In the genomic region with DNA sequence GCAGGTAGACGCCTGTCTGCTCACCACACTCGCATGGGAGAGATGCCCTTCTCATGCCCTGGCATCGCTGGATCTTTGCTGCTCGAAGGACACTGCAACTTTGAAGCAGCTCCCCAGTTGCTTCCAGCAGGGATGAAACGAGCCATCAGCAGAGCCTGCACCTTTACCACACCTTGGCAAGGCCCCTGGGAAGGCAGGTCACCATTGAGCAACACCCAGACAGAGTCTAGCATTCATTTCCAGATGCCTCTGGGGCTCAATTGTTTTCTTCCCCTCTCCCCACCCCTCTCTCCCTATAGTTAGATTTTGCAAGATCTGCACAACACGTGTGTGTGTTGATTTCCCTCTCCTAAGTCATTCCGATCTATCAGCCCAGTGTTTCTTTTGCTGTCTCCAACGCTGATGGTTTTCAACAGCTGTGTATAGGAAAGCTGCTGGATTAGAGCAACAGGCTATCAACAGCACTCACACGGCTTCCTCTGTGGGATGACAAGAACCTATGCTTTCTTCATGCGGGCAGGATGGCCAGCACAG, we compare ENCODE assay signal across 33 cellular contexts. TPM values are rescaled to one million over a fixed set of nuclear protein-coding genes. Genes with fewer than 3 reads are reported as not detected.
DNase-seq lines count a peak whose midpoint lies in the region; ATAC-seq and TF ChIP-seq lines count a peak whose summit lies in the region.
"Had no signal": no experiment of that assay in that cellular context is flagged by ENCODE, and none has a peak within 500 bp of the region (broad histone marks: within the 10 kb centered on the region; RNA-seq: fewer than 3 reads in every experiment).

No MANE protein-coding gene starts in this region.

- H3K4me3 Mint-ChIP-seq in chondrocyte (ENCODE audit: unreplicated experiment), result no peak overlapping the region
- H3K4me3 Mint-ChIP-seq: activated naive CD4-positive, alpha-beta T cell treated with anti-CD3 and anti-CD28 coated beads, Interleukin-2, amount 50 U/mL, for 24 hours; CD14-positive monocyte; H9; stimulated activated naive B cell treated with anti-CD40 and anti-IgM and Interleukin-4, amounts not matched to agents 10 μg/mL and 1 μg/mL and 100 μg/mL, for 72 hours had no signal

- H4K20me1 ChIP-seq in MM.1S (ENCODE audit: insufficient read depth, low read length), result no peaks in the 10 kb centered on the region

- H3K9ac ChIP-seq in mesenchymal stem cell (ENCODE audit: low read length) (no peak overlapping the region), MM.1S (ENCODE audit: low read length) (no peak overlapping the region)

- peak overlapping the region; percentile 14 for H2BK5ac ChIP-seq in mesenchymal stem cell (ENCODE audit: low read depth, low read length, poor library complexity, severe bottlenecking)

- TF ChIP-seq CTCF in chondrocyte (IDR thresholded peaks at IDR 0.05), result no peak
- TF ChIP-seq CTCF in vagina (IDR thresholded peaks at IDR 0.05), result no peak
- TF ChIP-seq CTCF in upper lobe of right lung (IDR thresholded peaks at IDR 0.05), result no peak
- no peak for TF ChIP-seq CTCF in MM.1S (IDR thresholded peaks at IDR 0.05; ENCODE audit: low read length)

- H2BK15ac ChIP-seq in mesenchymal stem cell (ENCODE audit: low read depth, poor library complexity, severe bottlenecking), result no peak overlapping the region

- no peaks in the 10 kb centered on the region for H3K79me1 ChIP-seq in mesenchymal stem cell (replicated peaks; ENCODE audit: low read length, poor library complexity, severe bottlenecking)

- no peaks in the 10 kb centered on the region for H3K9me3 ChIP-seq in mesenchymal stem cell (ENCODE audit: control insufficient read depth, low read length)
- no peaks in the 10 kb centered on the region for H3K9me3 ChIP-seq in vagina
- no peaks in the 10 kb centered on the region for H3K9me3 ChIP-seq in upper lobe of right lung
- no peaks in the 10 kb centered on the region for H3K9me3 ChIP-seq in MM.1S (replicated peaks; ENCODE audit: insufficient read depth, low read length)
- H3K9me3 ChIP-seq: left ventricle myocardium inferior, psoas muscle, sigmoid colon, upper lobe of left lung had no signal

- H2AFZ ChIP-seq in mesenchymal stem cell (ENCODE audit: low read depth, low read length), result no peak overlapping the region
- no peak overlapping the region for H2AFZ ChIP-seq in MM.1S (ENCODE audit: low read length)

- 80% methylated on average over 10 of the region's 10 CpGs for WGBS in mesenchymal stem cell

- H3K4me1 ChIP-seq in mesenchymal stem cell (ENCODE audit: control insufficient read depth, insufficient read depth, low read depth, low read length) (peaks cover 1% of the 10 kb centered on the region), vagina (peaks cover 35% of the 10 kb centered on the region), upper lobe of right lung (peaks cover 4% of the 10 kb centered on the region), MM.1S (ENCODE audit: low read length) (no peaks in the 10 kb centered on the region)

- H3K18ac ChIP-seq in mesenchymal stem cell (ENCODE audit: low read depth in 1 of 2, low read length in 2 of 2), result no peak overlapping the region

- H3F3A ChIP-seq in MM.1S (ENCODE audit: insufficient read depth, low read length), result no peaks in the 10 kb centered on the region

- H2BK120ac ChIP-seq in mesenchymal stem cell (ENCODE audit: low read depth, low read length), result no peak overlapping the region

- H2AK5ac ChIP-seq in mesenchymal stem cell (ENCODE audit: low read length, severe bottlenecking), result no peak overlapping the region

- no peaks in the 10 kb centered on the region for H3K79me2 ChIP-seq in MM.1S (ENCODE audit: low read length)

- peaks cover 19% of the 10 kb centered on the region for H3K27me3 Mint-ChIP-seq in chondrocyte (ENCODE audit: low read depth)
- H3K27me3 Mint-ChIP-seq: activated naive CD4-positive, alpha-beta T cell treated with anti-CD3 and anti-CD28 coated beads, Interleukin-2, amount 50 U/mL, for 24 hours had no signal

- H3K9me2 ChIP-seq in MM.1S (replicated peaks; ENCODE audit: insufficient read depth, low read length), result no peaks in the 10 kb centered on the region

- peaks cover 3% of the 10 kb centered on the region for H3K4me1 Mint-ChIP-seq in chondrocyte (ENCODE audit: low read depth)
- H3K4me1 Mint-ChIP-seq: activated naive CD4-positive, alpha-beta T cell treated with anti-CD3 and anti-CD28 coated beads, Interleukin-2, amount 50 U/mL, for 24 hours; stimulated activated naive B cell treated with anti-CD40 and anti-IgM and Interleukin-4, amounts not matched to agents 10 μg/mL and 1 μg/mL and 100 μg/mL, for 72 hours had no signal

- H3K4ac ChIP-seq in mesenchymal stem cell (ENCODE audit: low read depth in 1 of 2, low read length in 2 of 2), result no peak overlapping the region

- H3K4me2 ChIP-seq in mesenchymal stem cell (ENCODE audit: low read length, poor library complexity, severe bottlenecking), result no peak overlapping the region
- no peak overlapping the region for H3K4me2 ChIP-seq in MM.1S (ENCODE audit: low read depth, low read length)

- no peak for TF ChIP-seq POLR2A in vagina (IDR thresholded peaks at IDR 0.05)

- DNase-seq in DMS53 (lab: John Stamatoyannopoulos, UW) (peak; percentile 18), DMS53 treated with DMSO at 0.1 percent for 48 hours (lab: John Stamatoyannopoulos, UW; ENCODE audit: unreplicated experiment) (no peak), chondrocyte (ENCODE audit: low spot score) (peak; percentile 65), mesenchymal stem cell (no peak), vagina (ENCODE audit: extremely low spot score in 2 of 2) (no peak), upper lobe of right lung (no peak), MM.1S (no peak)
- DNase-seq in stimulated activated naive CD8-positive, alpha-beta T cell treated with anti-CD3 and anti-CD28 coated beads, Interleukin-15, Interleukin-2, amounts not matched to agents 100 U/mL and 50 U/mL, for 24 hours, result no peak
- DNase-seq: activated CD4-positive, alpha-beta T cell treated with anti-CD3 and anti-CD28 coated beads for 4 hours; activated CD8-positive, alpha-beta memory T cell treated with anti-CD3 and anti-CD28 coated beads for 24 hours; activated T-cell treated with anti-CD3 and anti-CD28 coated beads for 4 hours; amygdala; DND-41; effector CD4-positive, alpha-beta T cell; GF-D8; H9; left ventricle myocardium inferior; NCI-H1092 treated with DMSO at 0.1 percent for 48 hours; NCI-H1930; NCI-H524 treated with DMSO at 0.1 percent for 48 hours; psoas muscle; SHP77 treated with DMSO at 0.1 percent for 48 hours; sigmoid colon; stimulated activated naive B cell treated with anti-CD40 and anti-IgM and Interleukin-4, amounts not matched to agents 10 μg/mL and 1 μg/mL and 100 μg/mL, for 72 hours; T1000; upper lobe of left lung; WERI-Rb-1 had no signal

- no peak overlapping the region for H3K23ac ChIP-seq in mesenchymal stem cell (ENCODE audit: low read length in 2 of 2)

- no peak overlapping the region for H3K27ac Mint-ChIP-seq in chondrocyte (ENCODE audit: unreplicated experiment)
- H3K27ac Mint-ChIP-seq: activated naive CD4-positive, alpha-beta T cell treated with anti-CD3 and anti-CD28 coated beads, Interleukin-2, amount 50 U/mL, for 24 hours; activated T-helper 2 cell treated with anti-CD3 and anti-CD28 coated beads, Interferon-gamma antibody, Interleukin-2, Interleukin-4, amounts not matched to agents 10 μg/mL and 5 μg/mL and 100 μg/mL, durations not matched to agents 14 hours and 24 hours and 36 hours; CD14-positive monocyte; H9; stimulated activated naive B cell treated with anti-CD40 and anti-IgM and Interleukin-4, amounts not matched to agents 10 μg/mL and 1 μg/mL and 100 μg/mL, for 72 hours had no signal

- no peak overlapping the region for H2BK12ac ChIP-seq in mesenchymal stem cell (ENCODE audit: low read length in 2 of 2)

- peaks cover 20 to 53% of the 10 kb centered on the region in 2 experiments for H3K27me3 ChIP-seq in mesenchymal stem cell (ENCODE audit: control insufficient read depth in 1 of 2, insufficient read depth in 1 of 2, low read length in 2 of 2)
- no peaks in the 10 kb centered on the region for H3K27me3 ChIP-seq in vagina
- no peaks in the 10 kb centered on the region for H3K27me3 ChIP-seq in upper lobe of right lung
- H3K27me3 ChIP-seq in MM.1S (replicated peaks; ENCODE audit: insufficient read depth, low read length), result no peaks in the 10 kb centered on the region; the same call in 1 of the 2 replicates
- H3K27me3 ChIP-seq: sigmoid colon, upper lobe of left lung had no signal

- ATAC-seq in upper lobe of right lung, result no peak
- ATAC-seq in stimulated activated naive CD8-positive, alpha-beta T cell treated with anti-CD3 and anti-CD28 coated beads, Interleukin-15, Interleukin-2, amounts not matched to agents 100 U/mL and 50 U/mL, for 24 hours, result no peak
- ATAC-seq: Panc1; psoas muscle; stimulated activated naive B cell treated with anti-CD40 and anti-IgM and Interleukin-4, amounts not matched to agents 10 μg/mL and 1 μg/mL and 100 μg/mL, for 72 hours had no signal

- H3K4me3 ChIP-seq in mesenchymal stem cell (ENCODE audit: insufficient read depth in 1 of 2, low read depth in 1 of 2, low read length in 2 of 2), result no peak overlapping the region
- H3K4me3 ChIP-seq in vagina, result no peak overlapping the region
- no peak overlapping the region for H3K4me3 ChIP-seq in upper lobe of right lung
- H3K4me3 ChIP-seq in MM.1S (ENCODE audit: low read length), result no peak overlapping the region
- H3K4me3 ChIP-seq: left ventricle myocardium inferior, psoas muscle, sigmoid colon, upper lobe of left lung had no signal

- H3K27ac ChIP-seq in mesenchymal stem cell (ENCODE audit: low read length, poor library complexity, severe bottlenecking) (no peak overlapping the region), vagina (peak overlapping the region; percentile 81), upper lobe of right lung (no peak overlapping the region), MM.1S (ENCODE audit: low read length) (no peak overlapping the region)
- H3K27ac ChIP-seq: 22Rv1, epithelial cell of prostate, left ventricle myocardium inferior, psoas muscle, sigmoid colon, upper lobe of left lung, WERI-Rb-1 had no signal

- H4K8ac ChIP-seq in mesenchymal stem cell (ENCODE audit: low read length), result no peak overlapping the region

- peaks cover 1% of the 10 kb centered on the region for H3K36me3 Mint-ChIP-seq in chondrocyte (ENCODE audit: low read depth)
- H3K36me3 Mint-ChIP-seq: activated naive CD4-positive, alpha-beta T cell treated with anti-CD3 and anti-CD28 coated beads, Interleukin-2, amount 50 U/mL, for 24 hours; CD14-positive monocyte had no signal

- H4K91ac ChIP-seq in mesenchymal stem cell (ENCODE audit: low read length), result no peak overlapping the region

- no peaks in the 10 kb centered on the region for H3K36me3 ChIP-seq in mesenchymal stem cell (ENCODE audit: control insufficient read depth in 1 of 2, insufficient read depth in 2 of 2, low read depth in 1 of 2, low read length in 2 of 2)
- no peaks in the 10 kb centered on the region for H3K36me3 ChIP-seq in vagina
- H3K36me3 ChIP-seq in upper lobe of right lung, result no peaks in the 10 kb centered on the region
- H3K36me3 ChIP-seq in MM.1S (replicated peaks; ENCODE audit: insufficient read depth, low read length), result no peaks in the 10 kb centered on the region
- H3K36me3 ChIP-seq: left ventricle myocardium inferior, sigmoid colon, upper lobe of left lung, WERI-Rb-1 had no signal

- no peak overlapping the region for H3K14ac ChIP-seq in mesenchymal stem cell (ENCODE audit: low read length in 2 of 2)

- no peaks in the 10 kb centered on the region for H3K9me3 Mint-ChIP-seq in chondrocyte (ENCODE audit: low read depth)
- H3K9me3 Mint-ChIP-seq: activated naive CD4-positive, alpha-beta T cell treated with anti-CD3 and anti-CD28 coated beads, Interleukin-2, amount 50 U/mL, for 24 hours; activated T-helper 2 cell treated with anti-CD3 and anti-CD28 coated beads, Interferon-gamma antibody, Interleukin-2, Interleukin-4, amounts not matched to agents 10 μg/mL and 5 μg/mL and 100 μg/mL, durations not matched to agents 14 hours and 24 hours and 36 hours; H9; stimulated activated naive B cell treated with anti-CD40 and anti-IgM and Interleukin-4, amounts not matched to agents 10 μg/mL and 1 μg/mL and 100 μg/mL, for 72 hours had no signal

- intact Hi-C loops in vagina (cut with DNase I), result no loop called here
- intact Hi-C loops in upper lobe of right lung (cut with DNase I), result no loop called here

RNA-seq across cellular contexts. Expression of gene INHBB, which starts 25.6 kb away (rescaled TPM):
- total RNA-seq in chondrocyte (0.58 to 1.3 TPM (median 0.90 TPM) in 3 replicates), vagina (19.4 TPM), upper lobe of right lung (12.3 TPM)
- 0.01 TPM for polyA plus RNA-seq in mesenchymal stem cell (2013, experiment 1 of 2)
- 0.01 TPM for polyA plus RNA-seq in mesenchymal stem cell (2013, experiment 2 of 2)
- total RNA-seq: activated T-helper 2 cell treated with anti-CD3 and anti-CD28 coated beads, Interferon-gamma antibody, Interleukin-2, Interleukin-4, amounts not matched to agents 10 μg/mL and 5 μg/mL and 100 μg/mL, durations not matched to agents 14 hours and 24 hours and 36 hours had no signal
- polyA plus RNA-seq: CD14-positive monocyte had no signal

Comparison
In these comparisons a context has a peak if more than half of its experiments do, and no peak if none do; other contexts are left out.
1. DNase-seq: peak in DMS53 (single experiment) and chondrocyte (single experiment); none in DMS53 treated with DMSO at 0.1 percent for 48 hours (single experiment), mesenchymal stem cell (single experiment), vagina (0 of 2), upper lobe of right lung (single experiment), stimulated activated naive CD8-positive, alpha-beta T cell treated with anti-CD3 and anti-CD28 coated beads, Interleukin-15, Interleukin-2, amounts not matched to agents 100 U/mL and 50 U/mL, for 24 hours (single experiment) and MM.1S (single experiment).